In genomic region chr19:47445937-47446402, GRCh38 we compare ENCODE assay signal across 1 cellular context.
TF ChIP-seq lines count a peak whose summit lies in the region.

No MANE protein-coding gene starts in this region.

TF ChIP-seq in IMR-90, 13 proteins besides CTCF, POLR2A, EP300 and RAD21:
- TF ChIP-seq MAZ (IDR thresholded peaks at IDR 0.05; ENCODE audit: borderline replicate concordance, low read depth, low read length) (0 out of 2 replicates have a peak, but pooled peaks have one; percentile 29), FOS (IDR thresholded peaks at IDR 0.05; ENCODE audit: low read depth, low read length) (no peak)
TF ChIP-seq in IMR-90: peak in this region for 1.
